12 cellular contexts compared by ENCODE assay signal in genomic region chr20:25553819-25554296, GRCh38. TPM values are rescaled to one million over a fixed set of nuclear protein-coding genes. Genes with fewer than 3 reads are reported as not detected.
DNase-seq lines count a peak whose midpoint lies in the region; ATAC-seq and TF ChIP-seq lines count a peak whose summit lies in the region.
"Had no signal": no experiment of that assay in that cellular context is flagged by ENCODE, and none has a peak within 500 bp of the region (broad histone marks: within the 10 kb centered on the region; RNA-seq: fewer than 3 reads in every experiment).

No MANE protein-coding gene starts in this region.

- no peak for ATAC-seq in GM21825 (IDR thresholded peaks at IDR 0.05; ENCODE audit: unreplicated experiment)
- ATAC-seq in activated CD4-positive, alpha-beta T cell treated with anti-CD3 and anti-CD28 coated beads for 36 hours, result no peak

- intact Hi-C loops in left ventricle myocardium inferior (cut with micrococcal nuclease), result no loop called here
- intact Hi-C loops in vagina (cut with DNase I), result no loop called here
- intact Hi-C loops in activated CD4-positive, alpha-beta T cell treated with anti-CD3 and anti-CD28 coated beads for 36 hours (cut with DNase I, micrococcal nuclease), result loop anchor here in 1 of 2 experiments (10.0 kb wide), 1 partner anchor 49 kb away; no protein-coding TSS in a partner anchor

- no peak for TF ChIP-seq POLR2A in vagina (IDR thresholded peaks at IDR 0.05)

- H3K4me3 ChIP-seq in cardiac muscle cell (no peak overlapping the region), left ventricle myocardium inferior (no peak overlapping the region), vagina (no peak overlapping the region)
- H3K4me3 ChIP-seq: skin epidermis, thoracic aorta had no signal

- H3K4me1 ChIP-seq in cardiac muscle cell (ENCODE audit: low read depth), result peaks cover 48% of the 10 kb centered on the region
- H3K4me1 ChIP-seq in left ventricle myocardium inferior, result peaks cover 12% of the 10 kb centered on the region
- H3K4me1 ChIP-seq in vagina, result peaks cover 34% of the 10 kb centered on the region

- no peaks in the 10 kb centered on the region for H3K4me1 Mint-ChIP-seq in activated CD4-positive, alpha-beta T cell treated with anti-CD3 and anti-CD28 coated beads for 36 hours

- H3K27ac Mint-ChIP-seq in activated CD4-positive, alpha-beta T cell treated with anti-CD3 and anti-CD28 coated beads for 36 hours, result no peak overlapping the region

- peaks cover 8% of the 10 kb centered on the region for H3K36me3 ChIP-seq in cardiac muscle cell
- H3K36me3 ChIP-seq in left ventricle myocardium inferior, result no peaks in the 10 kb centered on the region
- no peaks in the 10 kb centered on the region for H3K36me3 ChIP-seq in vagina
- H3K36me3 ChIP-seq: thoracic aorta had no signal

- TF ChIP-seq CTCF in cardiac muscle cell (IDR thresholded peaks at IDR 0.05; ENCODE audit: low read depth, low read length) (no peak), left ventricle myocardium inferior (IDR thresholded peaks at IDR 0.05; ENCODE audit: borderline replicate concordance) (no peak), vagina (IDR thresholded peaks at IDR 0.05) (no peak)

- CTCF ChIA-PET in activated CD4-positive, alpha-beta T cell treated with anti-CD3 and anti-CD28 coated beads for 36 hours (lab: Charles Lee), result interaction anchor here (1.3 kb wide), 1 partner anchor 13 kb away, joined by 4 read pairs; no protein-coding TSS in a partner anchor

- no peaks in the 10 kb centered on the region for H3K27me3 Mint-ChIP-seq in activated CD4-positive, alpha-beta T cell treated with anti-CD3 and anti-CD28 coated beads for 36 hours

- peak overlapping the region; percentile 93 for H3K27ac ChIP-seq in cardiac muscle cell
- H3K27ac ChIP-seq in left ventricle myocardium inferior (replicated peaks), result no peak overlapping the region
- H3K27ac ChIP-seq in vagina, result peak overlapping the region; percentile 7
- H3K27ac ChIP-seq: skin epidermis, thoracic aorta had no signal

- POLR2A ChIA-PET in activated CD4-positive, alpha-beta T cell treated with anti-CD3 and anti-CD28 coated beads for 36 hours (lab: Charles Lee), result no interaction called here

- H3K9me3 ChIP-seq in cardiac muscle cell (ENCODE audit: low read depth) (no peaks in the 10 kb centered on the region), left ventricle myocardium inferior (replicated peaks) (no peaks in the 10 kb centered on the region), vagina (no peaks in the 10 kb centered on the region)
- H3K9me3 ChIP-seq: thoracic aorta had no signal

- no peak overlapping the region for H3K4me3 Mint-ChIP-seq in activated CD4-positive, alpha-beta T cell treated with anti-CD3 and anti-CD28 coated beads for 36 hours

- DNase-seq in cardiac muscle cell (ENCODE audit: low read depth in 1 of 2, low spot score in 1 of 2), result peak in 1 of 2 donors; percentile 76
- DNase-seq in left ventricle myocardium inferior, result no peak
- DNase-seq in RPMI7951 (ENCODE audit: low read depth), result peak; percentile 71
- DNase-seq in fibroblast of the conjunctiva (ENCODE audit: low read depth), result peak; percentile 75
- no peak for DNase-seq in vagina (ENCODE audit: extremely low spot score in 2 of 2)
- DNase-seq in activated T-cell treated with anti-CD3 and anti-CD28 coated beads for 4 hours, result no peak
- no peak for DNase-seq in activated CD4-positive, alpha-beta T cell treated with anti-CD3 and anti-CD28 coated beads for 36 hours
- DNase-seq: activated CD4-positive, CD25-positive, alpha-beta regulatory T cell treated with anti-CD3 and anti-CD28 coated beads, Interleukin-2, amount 50 U/mL, for 72 hours; NCI-H524 treated with DMSO at 0.1 percent for 48 hours had no signal

- no peaks in the 10 kb centered on the region for H3K9me3 Mint-ChIP-seq in activated CD4-positive, alpha-beta T cell treated with anti-CD3 and anti-CD28 coated beads for 36 hours (ENCODE audit: low read depth)

- peaks cover 2% of the 10 kb centered on the region for H3K36me3 Mint-ChIP-seq in activated CD4-positive, alpha-beta T cell treated with anti-CD3 and anti-CD28 coated beads for 36 hours (ENCODE audit: low read depth)

- H3K27me3 ChIP-seq in cardiac muscle cell (no peaks in the 10 kb centered on the region), left ventricle myocardium inferior (ENCODE audit: low read depth) (no peaks in the 10 kb centered on the region), vagina (no peaks in the 10 kb centered on the region)

RNA-seq across cellular contexts. Expression of gene NINL, which starts 31.5 kb away (rescaled TPM):
- total RNA-seq in cardiac muscle cell, result 35.8 and 61.3 TPM in 2 replicates
- polyA plus RNA-seq in cardiac muscle cell, result 26.4 and 36.1 TPM in 2 replicates
- 1.8 TPM for total RNA-seq in left ventricle myocardium inferior
- total RNA-seq in RPMI7951 (2014; rRNA removed; shearing (Covaris generic)), result 6.2 and 6.4 TPM in 2 replicates
- 11.5 TPM for total RNA-seq in vagina
- total RNA-seq in activated CD4-positive, alpha-beta T cell treated with anti-CD3 and anti-CD28 coated beads for 36 hours, result 1 to 10 TPM; 3.3 to 4.1 TPM

Comparison
In these comparisons a context has a peak if more than half of its experiments do, and no peak if none do; other contexts are left out.
1. DNase-seq: peak in RPMI7951 (single experiment) and fibroblast of the conjunctiva (single experiment); none in left ventricle myocardium inferior (single experiment), vagina (0 of 2), activated T-cell treated with anti-CD3 and anti-CD28 coated beads for 4 hours (single experiment) and activated CD4-positive, alpha-beta T cell treated with anti-CD3 and anti-CD28 coated beads for 36 hours (single experiment).